32 cellular contexts compared by ENCODE assay signal in the genomic region with DNA sequence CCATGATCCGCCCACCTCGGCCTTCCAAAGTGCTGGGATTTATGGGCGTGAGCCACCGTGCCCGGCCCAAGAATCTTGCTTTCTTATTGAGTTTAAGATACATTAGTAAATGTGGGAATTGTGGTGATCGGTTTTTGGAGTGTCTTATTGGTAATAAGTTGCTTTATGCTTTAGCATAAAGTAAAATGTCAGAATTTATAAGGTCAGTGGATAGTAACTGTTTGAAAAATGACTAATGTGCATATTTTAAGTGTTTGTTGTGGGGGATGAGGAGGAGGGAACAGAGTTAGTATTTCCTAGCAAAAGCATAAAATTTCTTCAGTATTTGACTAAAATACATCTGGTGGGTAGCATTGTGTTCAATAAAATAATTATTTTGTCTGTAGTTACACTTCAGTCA.
"Had no signal": no experiment of that assay in that cellular context is flagged by ENCODE, and none has a peak within 500 bp of the region (broad histone marks: within the 10 kb centered on the region; RNA-seq: fewer than 3 reads in every experiment).

No MANE protein-coding gene starts in this region.

- H3K4me3 Mint-ChIP-seq: activated naive CD4-positive, alpha-beta T cell treated with anti-CD3 and anti-CD28 coated beads for 36 hours; activated naive CD8-positive, alpha-beta T cell treated with anti-CD3 and anti-CD28 coated beads for 36 hours; brain; natural killer cell; stimulated activated memory B cell treated with anti-CD40 and anti-IgM and Interleukin-4, amounts not matched to agents 10 μg/mL and 1 μg/mL and 100 μg/mL, for 72 hours; T-helper 17 cell had no signal

- H3K27me3 ChIP-seq: ascending aorta, cardiac muscle cell, heart right ventricle, left lung, suprapubic skin, tibial artery had no signal

- H3K4me1 Mint-ChIP-seq: stimulated activated memory B cell treated with anti-CD40 and anti-IgM and Interleukin-4, amounts not matched to agents 10 μg/mL and 1 μg/mL and 100 μg/mL, for 72 hours; T-helper 17 cell had no signal

- H3K36me3 ChIP-seq: prostate gland had no signal

- H3K4me2 ChIP-seq: smooth muscle cell had no signal

- DNase-seq: activated CD4-positive, alpha-beta T cell treated with anti-CD3 and anti-CD28 coated beads for 48 hours; activated CD4-positive, alpha-beta T cell treated with anti-CD3 and anti-CD28 coated beads, Interleukin-2, amount 50 U/mL, for 48 hours; activated CD8-positive, alpha-beta memory T cell treated with anti-CD3 and anti-CD28 coated beads for 24 hours; activated effector memory CD4-positive, alpha-beta T cell treated with anti-CD3 and anti-CD28 coated beads, Interleukin-2, amount 50 U/mL, for 16 hours; activated naive CD4-positive, alpha-beta T cell treated with anti-CD3 and anti-CD28 coated beads for 36 hours; activated naive CD8-positive, alpha-beta T cell treated with anti-CD3 and anti-CD28 coated beads for 36 hours; cerebellar nuclear complex; foreskin melanocyte; heart right ventricle; lower lobe of right lung; mesenchymal stem cell; natural killer cell; retina; stimulated activated CD4-positive, alpha-beta T cell treated with anti-CD3 and anti-CD28 coated beads, Interleukin-1b, Interleukin-23, amount 100 ng/mL, for 48 hours; stimulated activated CD4-positive, alpha-beta T cell treated with anti-CD3 and anti-CD28 coated beads, Interleukin-4, amount 100 ng/mL, for 4 hours; stimulated activated CD8-positive, alpha-beta memory T cell treated with anti-CD3 and anti-CD28 coated beads, Interleukin-4, amount 100 ng/mL, for 48 hours; T-helper 17 cell; T1000; tibial artery; WERI-Rb-1 had no signal

- H3K27ac Mint-ChIP-seq: activated naive CD4-positive, alpha-beta T cell treated with anti-CD3 and anti-CD28 coated beads for 36 hours; activated naive CD8-positive, alpha-beta T cell treated with anti-CD3 and anti-CD28 coated beads for 36 hours; brain; natural killer cell; stimulated activated memory B cell treated with anti-CD40 and anti-IgM and Interleukin-4, amounts not matched to agents 10 μg/mL and 1 μg/mL and 100 μg/mL, for 72 hours; T-helper 17 cell had no signal

- H3K4me1 ChIP-seq: ascending aorta, heart right ventricle, left lung, lower lobe of right lung, prostate gland, suprapubic skin, tibial artery had no signal

- H3K9me3 ChIP-seq: ascending aorta, heart right ventricle, left lung, lower lobe of right lung, prostate gland, suprapubic skin, tibial artery had no signal

- H3K27me3 Mint-ChIP-seq: activated naive CD8-positive, alpha-beta T cell treated with anti-CD3 and anti-CD28 coated beads for 36 hours; brain; stimulated activated memory B cell treated with anti-CD40 and anti-IgM and Interleukin-4, amounts not matched to agents 10 μg/mL and 1 μg/mL and 100 μg/mL, for 72 hours; T-helper 17 cell had no signal

- FAIRE-seq: islet of Langerhans had no signal

- H3K27ac ChIP-seq: ascending aorta, cardiac muscle cell, heart right ventricle, left lung, lower lobe of right lung, prostate gland, suprapubic skin, tibial artery, WERI-Rb-1 had no signal

- H3K9me3 Mint-ChIP-seq: activated naive CD4-positive, alpha-beta T cell treated with anti-CD3 and anti-CD28 coated beads for 36 hours; activated naive CD8-positive, alpha-beta T cell treated with anti-CD3 and anti-CD28 coated beads for 36 hours; brain; natural killer cell; stimulated activated memory B cell treated with anti-CD40 and anti-IgM and Interleukin-4, amounts not matched to agents 10 μg/mL and 1 μg/mL and 100 μg/mL, for 72 hours had no signal

- H3K4me3 ChIP-seq: ascending aorta, cardiac muscle cell, heart right ventricle, left lung, lower lobe of right lung, prostate gland, smooth muscle cell, suprapubic skin, tibial artery had no signal

- ATAC-seq: activated CD4-positive, CD25-positive, alpha-beta regulatory T cell treated with anti-CD3 and anti-CD28 coated beads, Interleukin-2, amount 50 U/mL, for 24 hours; esophagus mucosa; heart right ventricle; left lung; lower lobe of right lung; natural killer cell; sciatic nerve; stimulated activated memory B cell treated with anti-CD40 and anti-IgM and Interleukin-4, amounts not matched to agents 10 μg/mL and 1 μg/mL and 100 μg/mL, for 72 hours; T-helper 17 cell had no signal
